ENCODE assay signal across 10 cellular contexts in genomic region chrX:79367907-79368306, GRCh38. TPM values are rescaled to one million over a fixed set of nuclear protein-coding genes. Genes with fewer than 3 reads are reported as not detected.
A peak's percentile ranks its signal among the peaks of the same experiment; 100 is the strongest.
DNase-seq lines count a peak whose midpoint lies in the region; ATAC-seq and TF ChIP-seq lines count a peak whose summit lies in the region.
"Had no signal": no experiment of that assay in that cellular context is flagged by ENCODE, and none has a peak within 500 bp of the region (broad histone marks: within the 10 kb centered on the region; RNA-seq: fewer than 3 reads in every experiment).

No MANE protein-coding gene starts in this region.

- peak overlapping the region; percentile 85 for H3K27ac ChIP-seq in VCaP
- H3K27ac ChIP-seq in hepatocyte: no peak overlapping the region

- 46% methylated on average over 3 of the region's 3 CpGs for WGBS in hepatocyte (ENCODE audit: low lambda C conversion rate, missing lambda C conversion rate)

- peak overlapping the region; percentile 95 to 96 for H3K4me3 Mint-ChIP-seq in activated T-cell treated with anti-CD3 and anti-CD28 coated beads, Interleukin-2, amount 50 U/mL, for 72 hours
- peak overlapping the region; percentile 95 to 99 for H3K4me3 Mint-ChIP-seq in stimulated activated naive CD8-positive, alpha-beta T cell treated with anti-CD3 and anti-CD28 coated beads, Interleukin-15, amount 100 ng/mL, for 72 hours

- no peak overlapping the region for H2AFZ ChIP-seq in hepatocyte

- no peak overlapping the region for H3K4me3 ChIP-seq in hepatocyte

- H3K9me3 ChIP-seq in hepatocyte (ENCODE audit: low read depth): no peaks in the 10 kb centered on the region
- H3K9me3 ChIP-seq: sigmoid colon had no signal

- ATAC-seq in activated T-cell treated with anti-CD3 and anti-CD28 coated beads, Interleukin-2, amount 50 U/mL, for 72 hours (replicated peaks in 1 of 2): no peak
- no peak for ATAC-seq in stimulated activated naive CD8-positive, alpha-beta T cell treated with anti-CD3 and anti-CD28 coated beads, Interleukin-15, amount 100 ng/mL, for 72 hours

- peak overlapping the region; percentile 76 for H3K4me2 ChIP-seq in hepatocyte

- no peaks in the 10 kb centered on the region for H4K20me1 ChIP-seq in hepatocyte (ENCODE audit: insufficient read depth, poor library complexity, severe bottlenecking)

- no peak for DNase-seq in activated T-cell treated with anti-CD3 and anti-CD28 coated beads, Interleukin-2, amount 50 U/mL, for 72 hours
- DNase-seq in activated T-cell treated with anti-CD3 and anti-CD28 coated beads, Interleukin-2, amount 50 U/mL, for 48 hours: no peak
- DNase-seq in hepatocyte (ENCODE audit: low spot score): no peak
- DNase-seq in stimulated activated naive CD8-positive, alpha-beta T cell treated with anti-CD3 and anti-CD28 coated beads, Interleukin-15, amount 100 ng/mL, for 72 hours: no peak
- no peak for DNase-seq in NCI-H526 treated with DMSO at 0.1 percent for 48 hours (lab: John Stamatoyannopoulos, UW)
- no peak for DNase-seq in activated effector memory CD4-positive, alpha-beta T cell treated with anti-CD3 and anti-CD28 coated beads, Interleukin-2, amount 50 U/mL, for 16 hours
- no peak for DNase-seq in inferior parietal cortex (ENCODE audit: extremely low spot score)
- DNase-seq: sigmoid colon had no signal

- no peak for TF ChIP-seq CTCF in VCaP (conservative IDR thresholded peaks at IDR 0.05)
- no peak for TF ChIP-seq CTCF in hepatocyte (IDR thresholded peaks at IDR 0.05; ENCODE audit: poor library complexity)

- no peaks in the 10 kb centered on the region for H3K9me2 ChIP-seq in hepatocyte (replicated peaks; ENCODE audit: insufficient read depth)

- H3K4me1 Mint-ChIP-seq in activated T-cell treated with anti-CD3 and anti-CD28 coated beads, Interleukin-2, amount 50 U/mL, for 72 hours (ENCODE audit: low read depth): peaks cover 24% of the 10 kb centered on the region
- peaks cover 36% of the 10 kb centered on the region for H3K4me1 Mint-ChIP-seq in stimulated activated naive CD8-positive, alpha-beta T cell treated with anti-CD3 and anti-CD28 coated beads, Interleukin-15, amount 100 ng/mL, for 72 hours

- peak overlapping the region; percentile 89 for H3K27ac Mint-ChIP-seq in activated T-cell treated with anti-CD3 and anti-CD28 coated beads, Interleukin-2, amount 50 U/mL, for 72 hours
- H3K27ac Mint-ChIP-seq in stimulated activated naive CD8-positive, alpha-beta T cell treated with anti-CD3 and anti-CD28 coated beads, Interleukin-15, amount 100 ng/mL, for 72 hours: peak overlapping the region; percentile 98

- no peaks in the 10 kb centered on the region for H3K79me2 ChIP-seq in hepatocyte

- no peaks in the 10 kb centered on the region for H3K36me3 ChIP-seq in hepatocyte (replicated peaks; ENCODE audit: insufficient read depth, low read depth)
- H3K36me3 ChIP-seq: sigmoid colon had no signal

- peaks cover 21% of the 10 kb centered on the region for H3K27me3 Mint-ChIP-seq in activated T-cell treated with anti-CD3 and anti-CD28 coated beads, Interleukin-2, amount 50 U/mL, for 72 hours (ENCODE audit: low read depth)
- H3K27me3 Mint-ChIP-seq in stimulated activated naive CD8-positive, alpha-beta T cell treated with anti-CD3 and anti-CD28 coated beads, Interleukin-15, amount 100 ng/mL, for 72 hours: no peaks in the 10 kb centered on the region

- H3K4me1 ChIP-seq in hepatocyte (ENCODE audit: insufficient read depth): no peaks in the 10 kb centered on the region
- H3K4me1 ChIP-seq: sigmoid colon had no signal

- H3K27me3 ChIP-seq in hepatocyte: no peaks in the 10 kb centered on the region
- H3K27me3 ChIP-seq: sigmoid colon had no signal

- no peaks in the 10 kb centered on the region for H3K9me3 Mint-ChIP-seq in activated T-cell treated with anti-CD3 and anti-CD28 coated beads, Interleukin-2, amount 50 U/mL, for 72 hours
- H3K9me3 Mint-ChIP-seq in stimulated activated naive CD8-positive, alpha-beta T cell treated with anti-CD3 and anti-CD28 coated beads, Interleukin-15, amount 100 ng/mL, for 72 hours: no peaks in the 10 kb centered on the region

- H3K36me3 Mint-ChIP-seq in activated T-cell treated with anti-CD3 and anti-CD28 coated beads, Interleukin-2, amount 50 U/mL, for 72 hours (ENCODE audit: insufficient read depth in 2 of 2): peaks cover 0 to 7% of the 10 kb centered on the region in 2 donors

RNA-seq across cellular contexts. Expression of gene ITM2A, which starts 0.8 kb away (rescaled TPM):
- total RNA-seq in activated T-cell treated with anti-CD3 and anti-CD28 coated beads, Interleukin-2, amount 50 U/mL, for 72 hours: 10 to 100 TPM; 47.2 to 67.6 TPM
- 13.2 and 20.0 TPM in 2 replicates for total RNA-seq in hepatocyte
- 11.6 and 16.1 TPM in 2 replicates for polyA plus RNA-seq in hepatocyte
- polyA plus RNA-seq: AG04450 had no signal
